ENCODE assay signal across 23 cellular contexts in the genomic region with DNA sequence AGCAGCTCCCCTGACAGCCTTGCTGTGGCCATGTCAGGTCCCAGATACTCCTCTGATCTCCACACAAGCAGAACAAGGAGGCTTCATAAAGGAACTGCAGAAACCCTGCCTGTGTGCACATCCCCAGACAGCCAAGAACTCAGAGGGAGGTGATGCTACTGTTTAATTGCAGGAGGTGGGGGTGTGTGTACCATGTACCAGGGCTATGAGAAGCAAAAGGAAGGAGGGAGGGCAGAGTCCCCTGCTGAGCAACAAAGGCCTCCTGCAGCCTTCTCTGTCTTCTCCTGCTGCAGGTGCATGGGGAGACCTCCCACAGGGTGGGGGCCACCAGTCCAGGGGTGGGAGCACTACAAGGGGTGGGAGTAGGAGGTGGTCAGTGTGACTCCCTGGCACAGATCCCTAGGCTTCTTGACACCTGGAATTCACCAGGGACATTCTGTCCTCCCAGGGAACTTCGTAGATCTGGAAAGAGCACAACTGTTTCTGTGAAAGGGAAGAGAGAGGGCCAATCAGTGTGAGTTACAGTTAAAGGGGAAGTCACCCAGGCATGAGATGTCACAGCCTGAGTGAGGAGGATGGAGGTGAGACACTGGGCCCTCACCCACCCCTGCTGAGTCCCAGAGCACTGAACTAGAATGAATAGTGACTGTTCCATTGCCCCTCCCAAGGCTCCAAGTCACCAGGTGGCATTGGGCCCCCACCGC. TPM values are rescaled to one million over a fixed set of nuclear protein-coding genes. Genes with fewer than 3 reads are reported as not detected.
DNase-seq lines count a peak whose midpoint lies in the region; ATAC-seq, FAIRE-seq and TF ChIP-seq lines count a peak whose summit lies in the region.
"Had no signal": no experiment of that assay in that cellular context is flagged by ENCODE, and none has a peak within 500 bp of the region (broad histone marks: within the 10 kb centered on the region; RNA-seq: fewer than 3 reads in every experiment).

No MANE protein-coding gene starts in this region.

- 57 to 64% methylated on average over 2 of the region's 2 CpGs for WGBS in pancreas, 2 donors

- H3K4me3 ChIP-seq in pancreas, result no peak overlapping the region
- H3K4me3 ChIP-seq: PC-9 had no signal

- TF ChIP-seq CTCF in pancreas (IDR thresholded peaks at IDR 0.05), result no peak

- DNase-seq in NCI-H146 (lab: John Stamatoyannopoulos, UW) (peak; percentile 13), NCI-H146 treated with DMSO at 0.1 percent for 48 hours (lab: John Stamatoyannopoulos, UW; ENCODE audit: unreplicated experiment) (no peak), NCI-H345 treated with DMSO at 0.1 percent for 48 hours (lab: John Stamatoyannopoulos, UW; ENCODE audit: unreplicated experiment) (peak; percentile 39), left kidney (ENCODE audit: low read depth, low spot score) (peak; percentile 11), superior temporal gyrus (ENCODE audit: extremely low spot score) (peak; percentile 11), NCI-H2081 (lab: John Stamatoyannopoulos, UW) (no peak), amniotic stem cell (lab: John Stamatoyannopoulos, UW) (no peak), pancreas (no peak)
- DNase-seq: BE2C; CD8-positive, alpha-beta T cell; DMS79; Karpas-422; MM.1S; NCI-H1105; NCI-H187 treated with DMSO at 0.1 percent for 48 hours; NCI-H2171 treated with DMSO at 0.1 percent for 48 hours; NCI-H510A treated with DMSO at 0.1 percent for 48 hours; PC-9 had no signal

- H3K9me3 ChIP-seq in pancreas, result no peaks in the 10 kb centered on the region
- H3K9me3 ChIP-seq: BE2C had no signal

- H3K27ac ChIP-seq in pancreas, result no peak overlapping the region
- H3K27ac ChIP-seq: 22Rv1, PC-9 had no signal

- no peaks in the 10 kb centered on the region for H3K4me1 ChIP-seq in pancreas
- H3K4me1 ChIP-seq: BE2C had no signal

- H3K27me3 ChIP-seq in pancreas, result no peaks in the 10 kb centered on the region
- H3K27me3 ChIP-seq: BE2C had no signal

- ATAC-seq in pancreas, result no peak
- ATAC-seq: CD8-positive, alpha-beta T cell had no signal

- intact Hi-C loops in pancreas (cut with DNase I), result no loop called here

- no peaks in the 10 kb centered on the region for H3K36me3 ChIP-seq in pancreas
- H3K36me3 ChIP-seq: BE2C had no signal

- no peak for FAIRE-seq in pancreas (lab: Jason Lieb, UNC)
- FAIRE-seq: D721Med, H54 had no signal

RNA-seq across cellular contexts. Expression of a gene that starts 2.8 kb away (rescaled TPM):
- total RNA-seq in pancreas, result 1 to 10 TPM in 1 of 6 donors, under 1 TPM in 1, not detected in 4; 0.28 to 2.7 TPM
- polyA plus RNA-seq in pancreas, result 1 to 10 TPM; 2.3 to 7.5 TPM
- total RNA-seq: CD8-positive, alpha-beta T cell; G401; PC-9 had no signal
- polyA plus RNA-seq: AG04450 had no signal

RNA-seq across cellular contexts. Expression of a gene that starts 55.8 kb away (rescaled TPM):
- total RNA-seq in pancreas, result under 1 TPM in 3 of 6 donors, not detected in 3; 0.23 to 0.63 (median 0.37) TPM
- polyA plus RNA-seq in pancreas, result under 1 TPM; 0.46 to 0.61 TPM
- total RNA-seq: CD8-positive, alpha-beta T cell; G401 had no signal
- polyA plus RNA-seq: AG04450 had no signal

Comparison
In these comparisons a context has a peak if more than half of its experiments do, and no peak if none do; other contexts are left out.
1. DNase-seq: peak in NCI-H146 (single experiment), NCI-H345 treated with DMSO at 0.1 percent for 48 hours (single experiment), left kidney (single experiment) and superior temporal gyrus (single experiment); none in NCI-H146 treated with DMSO at 0.1 percent for 48 hours (single experiment), NCI-H2081 (0 of 2), amniotic stem cell (single experiment) and pancreas (0 of 6).